In genomic region chr6:74651948-74652347, GRCh38 we compare ENCODE assay signal across 18 cellular contexts.
DNase-seq lines count a peak whose midpoint lies in the region; ATAC-seq, FAIRE-seq and TF ChIP-seq lines count a peak whose summit lies in the region.
"Had no signal": no experiment of that assay in that cellular context is flagged by ENCODE, and none has a peak within 500 bp of the region (broad histone marks: within the 10 kb centered on the region; RNA-seq: fewer than 3 reads in every experiment).

No MANE protein-coding gene starts in this region.

- H3K4me3 ChIP-seq in GM23248 (no peak overlapping the region), cardiac fibroblast (replicated peaks in 1 of 2; ENCODE audit: low read depth in 2 of 2, low read length in 2 of 2) (no peak overlapping the region), skeletal muscle satellite cell (ENCODE audit: low read length) (no peak overlapping the region), suprapubic skin (no peak overlapping the region)
- H3K4me3 ChIP-seq: SJCRH30 had no signal

- H3K4me2 ChIP-seq in GM23248 (ENCODE audit: unreplicated experiment) = peak overlapping the region; percentile 17
- no peak overlapping the region for H3K4me2 ChIP-seq in skeletal muscle satellite cell (ENCODE audit: low read length)

- DNase-seq in GM23248 = peak; percentile 58
- DNase-seq in cardiac fibroblast (ENCODE audit: low read depth in 2 of 2) = peak; percentile 10 to 39
- peak; percentile 92 for DNase-seq in fibroblast of peridontal ligament (ENCODE audit: extremely low read depth)
- no peak for DNase-seq in frontal cortex (ENCODE audit: low spot score in 2 of 2)
- DNase-seq in suprapubic skin (ENCODE audit: low spot score in 2 of 2) = no peak
- DNase-seq: GF-D8, H7, HFFc6, NCI-H1694, NCI-H2081, NCI-H2171, NCI-H526, OCI-M1, SJCRH30 had no signal

- H3K27ac ChIP-seq in GM23248 = peak overlapping the region; percentile 1; the same call in 1 of the 2 replicates
- H3K27ac ChIP-seq in suprapubic skin = no peak overlapping the region
- H3K27ac ChIP-seq: C4-2B, SJCRH30 had no signal

- H3K4me1 ChIP-seq in GM23248 (ENCODE audit: insufficient read depth) = peaks cover 37% of the 10 kb centered on the region
- peaks cover 16% of the 10 kb centered on the region for H3K4me1 ChIP-seq in skeletal muscle satellite cell (ENCODE audit: control insufficient read depth, insufficient read depth, low read length)
- no peaks in the 10 kb centered on the region for H3K4me1 ChIP-seq in suprapubic skin
- H3K4me1 ChIP-seq: SJCRH30 had no signal

- in situ Hi-C loops in GM23248 (cut with MboI) = no loop called here

- no peaks in the 10 kb centered on the region for H3K9me2 ChIP-seq in GM23248 (ENCODE audit: insufficient read depth)

- H3F3A ChIP-seq in GM23248 (ENCODE audit: insufficient read depth) = peaks cover 13% of the 10 kb centered on the region

- no peak for TF ChIP-seq POLR2A in suprapubic skin (IDR thresholded peaks at IDR 0.05)

- H4K20me1 ChIP-seq in GM23248 (ENCODE audit: insufficient read depth) = no peaks in the 10 kb centered on the region

- H3K9ac ChIP-seq in GM23248 (no peak overlapping the region), skeletal muscle satellite cell (ENCODE audit: low read depth, low read length) (peak overlapping the region; percentile 46)

- no peaks in the 10 kb centered on the region for H3K27me3 ChIP-seq in GM23248 (replicated peaks; ENCODE audit: insufficient read depth)
- no peaks in the 10 kb centered on the region for H3K27me3 ChIP-seq in skeletal muscle satellite cell (ENCODE audit: control insufficient read depth, insufficient read depth, low read length)
- H3K27me3 ChIP-seq in suprapubic skin = no peaks in the 10 kb centered on the region
- H3K27me3 ChIP-seq: SJCRH30 had no signal

- peak overlapping the region; percentile 38 for H2AFZ ChIP-seq in GM23248

- no peaks in the 10 kb centered on the region for H3K9me3 ChIP-seq in GM23248 (ENCODE audit: low read depth)
- H3K9me3 ChIP-seq in skeletal muscle satellite cell (replicated peaks; ENCODE audit: low read length) = no peaks in the 10 kb centered on the region
- peaks cover 3% of the 10 kb centered on the region for H3K9me3 ChIP-seq in suprapubic skin
- H3K9me3 ChIP-seq: SJCRH30 had no signal

- FAIRE-seq in frontal cortex (lab: Jason Lieb, UNC) = no peak
- FAIRE-seq: RCC 7860 had no signal

- H3K36me3 ChIP-seq in GM23248 (ENCODE audit: low read depth) (no peaks in the 10 kb centered on the region), skeletal muscle satellite cell (ENCODE audit: insufficient read depth, low read length) (no peaks in the 10 kb centered on the region), suprapubic skin (no peaks in the 10 kb centered on the region)
- H3K36me3 ChIP-seq: SJCRH30 had no signal

- no peaks in the 10 kb centered on the region for H3K79me2 ChIP-seq in GM23248 (ENCODE audit: insufficient read depth)

- no peak for ATAC-seq in GM21367 (IDR thresholded peaks at IDR 0.05; ENCODE audit: unreplicated experiment)

- TF ChIP-seq EP300 in suprapubic skin (IDR thresholded peaks at IDR 0.05) = no peak

- 8% methylated on average over 2 of the region's 2 CpGs for WGBS in GM23248 (ENCODE audit: low coverage in 1 of 2, low lambda C conversion rate in 2 of 2, missing lambda C conversion rate in 2 of 2), 2 experiments
- 58% methylated on average over 2 of the region's 2 CpGs for WGBS in suprapubic skin

- no peak for TF ChIP-seq CTCF in cardiac fibroblast (IDR thresholded peaks at IDR 0.05; ENCODE audit: low read depth, low read length)
- TF ChIP-seq CTCF in suprapubic skin (IDR thresholded peaks at IDR 0.05) = no peak

Comparison
In these comparisons a context has a peak if more than half of its experiments do, and no peak if none do; other contexts are left out.
1. DNase-seq: peak in GM23248 (single experiment), cardiac fibroblast (2 of 2) and fibroblast of peridontal ligament (single experiment); none in frontal cortex (0 of 2) and suprapubic skin (0 of 2).